In the genomic region with DNA sequence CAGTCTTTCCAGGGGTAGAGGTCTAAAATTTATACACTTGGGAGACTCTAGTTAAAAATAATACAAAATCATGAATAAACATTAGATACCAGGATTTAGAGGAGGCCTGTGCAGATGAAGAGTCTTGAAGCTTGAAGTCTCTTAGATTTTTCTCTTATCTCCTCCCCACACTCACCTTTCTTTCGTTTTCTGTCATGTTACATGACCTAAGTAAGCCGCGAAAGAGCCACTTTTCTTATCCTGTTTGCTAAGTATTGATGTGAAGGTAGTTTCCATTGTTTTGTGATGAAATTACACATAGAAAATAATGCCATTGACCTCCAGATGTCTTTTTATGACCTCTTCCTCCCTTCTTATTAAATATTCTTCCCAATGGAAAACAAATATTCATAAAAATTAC, we compare ENCODE assay signal across 17 cellular contexts.
"Had no signal": no experiment of that assay in that cellular context is flagged by ENCODE, and none has a peak within 500 bp of the region (broad histone marks: within the 10 kb centered on the region; RNA-seq: fewer than 3 reads in every experiment).

No MANE protein-coding gene starts in this region.

- H3K4me3 ChIP-seq: lung, spleen, testis had no signal

- H3K9me3 Mint-ChIP-seq: naive B cell; nephron; stimulated activated naive B cell treated with anti-CD40 and anti-IgM and Interleukin-4, amounts not matched to agents 10 μg/mL and 1 μg/mL and 100 μg/mL, for 72 hours; stimulated activated naive CD8-positive, alpha-beta T cell treated with anti-CD3 and anti-CD28 coated beads, Interleukin-15, amount 100 ng/mL, for 72 hours had no signal

- H3K27ac Mint-ChIP-seq: stimulated activated naive B cell treated with anti-CD40 and anti-IgM and Interleukin-4, amounts not matched to agents 10 μg/mL and 1 μg/mL and 100 μg/mL, for 72 hours had no signal

- H3K4me3 Mint-ChIP-seq: naive B cell; stimulated activated naive B cell treated with anti-CD40 and anti-IgM and Interleukin-4, amounts not matched to agents 10 μg/mL and 1 μg/mL and 100 μg/mL, for 72 hours; stimulated activated naive CD8-positive, alpha-beta T cell treated with anti-CD3 and anti-CD28 coated beads, Interleukin-15, amount 100 ng/mL, for 72 hours had no signal

- ATAC-seq: esophagus mucosa; sciatic nerve; stimulated activated naive CD8-positive, alpha-beta T cell treated with anti-CD3 and anti-CD28 coated beads, Interleukin-15, amount 100 ng/mL, for 72 hours had no signal

- H3K27ac ChIP-seq: heart left ventricle, neutrophil, spleen, testis, tibial nerve had no signal

- DNase-seq: cortex of kidney; effector CD8-positive, alpha-beta T cell; left ventricle myocardium superior; naive B cell; spleen; stimulated activated CD4-positive, alpha-beta T cell treated with anti-CD3 and anti-CD28 coated beads, Interleukin-4, amount 100 ng/mL, for 4 hours; stimulated activated naive B cell treated with anti-CD40 and anti-IgM and Interleukin-4, amounts not matched to agents 10 μg/mL and 1 μg/mL and 100 μg/mL, for 72 hours had no signal

- H3K36me3 Mint-ChIP-seq: naive B cell; stimulated activated naive B cell treated with anti-CD40 and anti-IgM and Interleukin-4, amounts not matched to agents 10 μg/mL and 1 μg/mL and 100 μg/mL, for 72 hours had no signal

- H3K4me1 ChIP-seq: spleen had no signal

- H3K27me3 ChIP-seq: dorsolateral prefrontal cortex, heart left ventricle, testis, tibial nerve had no signal

- H3K36me3 ChIP-seq: heart left ventricle, neutrophil, spleen, tibial nerve had no signal
